8 cellular contexts compared by ENCODE assay signal in the genomic region with DNA sequence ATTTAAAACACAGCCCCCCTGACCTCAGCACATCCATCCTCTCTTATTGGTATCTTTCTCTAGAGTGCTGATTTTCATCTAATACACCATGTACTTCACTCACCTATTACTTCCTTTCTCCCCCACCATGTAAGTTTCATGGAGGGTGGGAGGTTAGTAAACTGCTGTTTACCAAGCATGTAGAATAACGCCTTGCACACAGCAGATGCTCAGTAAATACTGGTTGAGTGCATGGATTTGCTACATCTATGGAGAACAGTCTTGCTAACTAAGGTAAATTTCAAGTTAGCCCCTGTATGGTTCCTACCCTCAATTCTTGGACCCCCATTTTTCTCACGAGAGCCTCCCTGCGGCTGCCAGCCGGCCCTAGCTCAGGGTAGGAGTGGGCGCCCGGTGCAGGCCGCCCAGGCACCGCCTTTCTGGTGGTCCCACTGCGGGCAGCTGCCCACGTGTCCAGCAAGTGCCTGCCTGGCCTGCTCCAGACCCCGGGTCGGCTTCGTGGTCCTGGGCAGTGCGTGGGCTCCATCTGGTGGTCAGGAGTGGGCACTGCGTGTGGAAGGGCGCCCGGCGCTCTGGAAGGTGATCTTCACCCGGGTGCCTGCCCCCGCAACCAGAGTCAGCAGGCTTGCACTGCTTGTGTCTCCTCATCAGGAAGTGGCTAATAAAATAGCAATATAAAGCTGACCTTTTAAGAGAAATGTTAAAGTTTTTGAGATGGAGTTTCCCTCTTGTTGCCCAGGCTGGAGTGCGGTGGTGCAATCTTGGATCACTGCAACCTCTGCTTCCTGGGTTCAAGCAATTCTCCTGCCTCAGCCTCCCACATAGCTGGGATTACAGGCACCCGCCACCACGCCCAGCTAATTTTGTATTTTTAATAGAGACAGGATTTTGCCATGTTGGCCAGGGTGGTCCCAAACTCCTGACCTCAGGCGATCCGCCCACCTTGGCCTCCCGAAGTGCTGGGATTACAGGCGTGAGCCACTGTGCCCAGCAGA.
DNase-seq lines count a peak whose midpoint lies in the region; ATAC-seq, FAIRE-seq and TF ChIP-seq lines count a peak whose summit lies in the region.

No MANE protein-coding gene starts in this region.

- H3K27ac Mint-ChIP-seq in T-helper 17 cell (peak overlapping the region; percentile 94), astrocyte (ENCODE audit: unreplicated experiment) (peak overlapping the region; percentile 79)

- FAIRE-seq in astrocyte (lab: Jason Lieb, UNC) = no peak

- H3K4me1 Mint-ChIP-seq in T-helper 17 cell (peaks cover 47% of the 10 kb centered on the region), astrocyte (ENCODE audit: low read depth, unreplicated experiment) (peaks cover 23% of the 10 kb centered on the region)

- H3K9ac ChIP-seq in MM.1S (ENCODE audit: low read length) = no peak overlapping the region
- H3K9ac ChIP-seq in astrocyte (ENCODE audit: low read length) = peak overlapping the region; percentile 62
- peak overlapping the region; percentile 74 for H3K9ac ChIP-seq in skeletal muscle satellite cell (ENCODE audit: low read depth, low read length)

- H2AFZ ChIP-seq in MM.1S (ENCODE audit: low read length) (peak overlapping the region; percentile 34; the same call in 1 of the 2 replicates), astrocyte (ENCODE audit: low read depth, low read length) (no peak overlapping the region), hepatocyte (no peak overlapping the region)

- H3K4me3 ChIP-seq in GM06990 (replicated peaks; ENCODE audit: low read depth, low read length) (no peak overlapping the region), H7 (ENCODE audit: insufficient read depth, low read depth, low read length) (no peak overlapping the region), MM.1S (ENCODE audit: low read length) (no peak overlapping the region), astrocyte (ENCODE audit: insufficient read depth, low read depth, low read length) (no peak overlapping the region), hepatocyte (no peak overlapping the region), skeletal muscle satellite cell (ENCODE audit: low read length) (no peak overlapping the region)

- H3K4me3 Mint-ChIP-seq in T-helper 17 cell = no peak overlapping the region
- peak overlapping the region; percentile 60 for H3K4me3 Mint-ChIP-seq in astrocyte (ENCODE audit: unreplicated experiment)

- H3K36me3 ChIP-seq in GM06990 (ENCODE audit: control insufficient read depth, insufficient read depth, low read length) (peaks cover 4% of the 10 kb centered on the region), H7 (replicated peaks; ENCODE audit: control insufficient read depth, insufficient read depth, low read length) (no peaks in the 10 kb centered on the region), MM.1S (replicated peaks; ENCODE audit: insufficient read depth, low read length) (0 out of 2 replicates have a peak, but pooled peaks cover 2% of the 10 kb centered on the region), astrocyte (ENCODE audit: insufficient read depth, low read length) (peaks cover 9% of the 10 kb centered on the region), hepatocyte (replicated peaks; ENCODE audit: insufficient read depth, low read depth) (no peaks in the 10 kb centered on the region), skeletal muscle satellite cell (ENCODE audit: insufficient read depth, low read length) (peaks cover 13% of the 10 kb centered on the region)

- H3K9me3 ChIP-seq in MM.1S (replicated peaks; ENCODE audit: insufficient read depth, low read length) = no peaks in the 10 kb centered on the region
- H3K9me3 ChIP-seq in T-helper 17 cell (ENCODE audit: control insufficient read depth, low read length, poor library complexity, severe bottlenecking) = no peaks in the 10 kb centered on the region
- H3K9me3 ChIP-seq in astrocyte (ENCODE audit: insufficient read depth, low read depth, low read length) = no peaks in the 10 kb centered on the region
- no peaks in the 10 kb centered on the region for H3K9me3 ChIP-seq in hepatocyte (ENCODE audit: low read depth)
- H3K9me3 ChIP-seq in skeletal muscle satellite cell (replicated peaks; ENCODE audit: low read length) = no peaks in the 10 kb centered on the region

- H3K36me3 Mint-ChIP-seq in T-helper 17 cell (ENCODE audit: low read depth) = peaks cover 4% of the 10 kb centered on the region
- peaks cover 21% of the 10 kb centered on the region for H3K36me3 Mint-ChIP-seq in astrocyte (ENCODE audit: low read depth, unreplicated experiment)

- peaks cover 9% of the 10 kb centered on the region; the same call in 1 of the 2 replicates for H3F3A ChIP-seq in MM.1S (ENCODE audit: insufficient read depth, low read length)

- peak; percentile 99 for TF ChIP-seq CTCF in GM06990 (IDR thresholded peaks at IDR 0.05; ENCODE audit: insufficient read depth, low read length, poor library complexity, severe bottlenecking)
- peak; percentile 98 for TF ChIP-seq CTCF in MM.1S (IDR thresholded peaks at IDR 0.05; ENCODE audit: low read length)
- peak; percentile 81 for TF ChIP-seq CTCF in astrocyte (IDR thresholded peaks at IDR 0.05; ENCODE audit: insufficient read depth, low read depth, low read length)
- TF ChIP-seq CTCF in hepatocyte (IDR thresholded peaks at IDR 0.05; ENCODE audit: poor library complexity) = peak; percentile 97

- H3K27me3 Mint-ChIP-seq in T-helper 17 cell = peaks cover 4% of the 10 kb centered on the region
- H3K27me3 Mint-ChIP-seq in astrocyte (ENCODE audit: low read depth, unreplicated experiment) = no peaks in the 10 kb centered on the region

- no peak overlapping the region for H3K27ac ChIP-seq in MM.1S (ENCODE audit: low read length)
- peak overlapping the region; percentile 85 for H3K27ac ChIP-seq in astrocyte (ENCODE audit: low read depth, low read length)
- peak overlapping the region; percentile 92 for H3K27ac ChIP-seq in hepatocyte

- H3K79me2 ChIP-seq in MM.1S (ENCODE audit: low read length) (no peaks in the 10 kb centered on the region), astrocyte (ENCODE audit: insufficient read depth, low read length) (no peaks in the 10 kb centered on the region), hepatocyte (no peaks in the 10 kb centered on the region)

- DNase-seq in GM06990 (ENCODE audit: extremely low read depth, insufficient read length) (peak; percentile 77), H7 (peak; percentile 99), MM.1S (peak; percentile 74), T-helper 17 cell (peak; percentile 50 to 51 (median 51)), astrocyte (ENCODE audit: low read depth) (peak; percentile 43), hepatocyte (ENCODE audit: low spot score) (peak; percentile 85), middle frontal gyrus (ENCODE audit: extremely low spot score, low spot score) (no peak)

- peak; percentile 71 for ATAC-seq in T-helper 17 cell

- H3K9me2 ChIP-seq in MM.1S (replicated peaks; ENCODE audit: insufficient read depth, low read length) = no peaks in the 10 kb centered on the region
- H3K9me2 ChIP-seq in hepatocyte (replicated peaks; ENCODE audit: insufficient read depth) = no peaks in the 10 kb centered on the region

- no peaks in the 10 kb centered on the region for H3K4me1 ChIP-seq in MM.1S (ENCODE audit: low read length)
- H3K4me1 ChIP-seq in astrocyte (ENCODE audit: insufficient read depth, low read length) = peaks cover 37% of the 10 kb centered on the region
- peaks cover 10% of the 10 kb centered on the region for H3K4me1 ChIP-seq in hepatocyte (ENCODE audit: insufficient read depth)
- peaks cover 51% of the 10 kb centered on the region for H3K4me1 ChIP-seq in skeletal muscle satellite cell (ENCODE audit: control insufficient read depth, insufficient read depth, low read length)

- H4K20me1 ChIP-seq in MM.1S (ENCODE audit: insufficient read depth, low read length) (no peaks in the 10 kb centered on the region), astrocyte (ENCODE audit: insufficient read depth, low read length) (no peaks in the 10 kb centered on the region), hepatocyte (ENCODE audit: insufficient read depth, poor library complexity, severe bottlenecking) (no peaks in the 10 kb centered on the region)

- 35% methylated on average over 26 of the region's 27 CpGs for WGBS in hepatocyte (ENCODE audit: low lambda C conversion rate, missing lambda C conversion rate)

- H3K4me2 ChIP-seq in MM.1S (ENCODE audit: low read depth, low read length) (peak overlapping the region; percentile 29), astrocyte (ENCODE audit: low read length) (peak overlapping the region; percentile 18), hepatocyte (no peak overlapping the region), skeletal muscle satellite cell (ENCODE audit: low read length) (peak overlapping the region; percentile 24)

- no peaks in the 10 kb centered on the region for H3K9me3 Mint-ChIP-seq in astrocyte (ENCODE audit: unreplicated experiment)

- no peaks in the 10 kb centered on the region for H3K27me3 ChIP-seq in GM06990 (replicated peaks; ENCODE audit: control insufficient read depth, insufficient read depth, low read length)
- H3K27me3 ChIP-seq in H7 (ENCODE audit: control insufficient read depth, insufficient read depth, low read length) = no peaks in the 10 kb centered on the region
- H3K27me3 ChIP-seq in MM.1S (replicated peaks; ENCODE audit: insufficient read depth, low read length) = peaks cover 8% of the 10 kb centered on the region; the same call in 1 of the 2 replicates
- H3K27me3 ChIP-seq in astrocyte (ENCODE audit: insufficient read depth, low read length) = no peaks in the 10 kb centered on the region
- H3K27me3 ChIP-seq in hepatocyte = no peaks in the 10 kb centered on the region
- H3K27me3 ChIP-seq in skeletal muscle satellite cell (ENCODE audit: control insufficient read depth, insufficient read depth, low read length) = no peaks in the 10 kb centered on the region
